8 cellular contexts compared by ENCODE assay signal in the genomic region with DNA sequence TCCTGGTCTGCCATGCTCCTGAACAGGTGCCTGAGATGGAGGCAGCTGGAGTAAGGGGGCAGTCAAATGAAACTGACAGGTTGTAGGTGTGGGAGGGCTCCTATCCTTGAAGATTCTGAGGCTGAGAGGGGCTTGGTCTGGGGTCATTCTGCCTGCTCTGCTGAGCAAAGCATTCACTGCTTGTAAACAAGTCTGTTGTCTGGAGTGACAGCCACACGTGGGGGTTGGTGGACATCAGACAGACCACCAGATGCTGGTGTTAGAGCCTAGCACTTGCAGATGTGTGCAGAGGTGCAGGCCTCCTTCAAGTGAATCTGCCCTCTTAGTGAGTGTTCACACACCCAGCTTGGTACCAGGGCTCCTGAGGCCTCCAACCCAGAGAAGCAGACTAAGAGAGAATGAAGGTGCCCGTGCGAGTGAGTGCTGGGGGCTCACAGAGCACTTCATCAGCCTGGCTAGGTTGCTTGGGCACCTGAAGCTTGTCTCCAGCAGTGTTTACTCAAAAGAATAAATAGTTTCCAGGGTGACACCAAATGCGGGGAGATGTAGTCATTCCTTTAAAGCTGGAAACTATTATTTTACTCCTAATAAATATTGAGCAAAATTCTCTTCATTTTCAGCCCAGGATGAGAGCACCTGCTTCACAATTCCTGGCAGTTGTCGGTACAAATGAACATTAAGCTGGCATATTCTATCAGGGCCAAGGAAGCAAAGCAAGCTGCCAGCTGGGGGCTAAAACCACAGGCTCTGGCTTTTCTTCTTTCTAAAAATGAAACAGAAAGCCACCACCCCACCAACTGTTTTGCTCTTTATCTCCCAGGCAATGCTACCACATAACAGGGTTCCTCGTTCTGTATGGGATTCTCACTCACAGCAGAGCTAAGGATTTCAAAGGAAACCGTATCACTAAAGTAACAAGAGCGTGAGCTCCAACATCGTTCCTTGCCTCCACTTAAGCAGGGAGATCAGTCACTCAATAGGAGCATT.
DNase-seq lines count a peak whose midpoint lies in the region; ATAC-seq and TF ChIP-seq lines count a peak whose summit lies in the region.

No MANE protein-coding gene starts in this region.

- no peaks in the 10 kb centered on the region for H3K36me3 Mint-ChIP-seq in activated naive CD8-positive, alpha-beta T cell treated with anti-CD3 and anti-CD28 coated beads, Interleukin-2, amount 50 U/mL, for 24 hours (ENCODE audit: low read depth)

- peaks cover 4% of the 10 kb centered on the region for H3K9me3 Mint-ChIP-seq in activated naive CD8-positive, alpha-beta T cell treated with anti-CD3 and anti-CD28 coated beads, Interleukin-2, amount 50 U/mL, for 24 hours

- H3K4me3 Mint-ChIP-seq in activated naive CD8-positive, alpha-beta T cell treated with anti-CD3 and anti-CD28 coated beads, Interleukin-2, amount 50 U/mL, for 24 hours: no peak overlapping the region

- H3K4me1 Mint-ChIP-seq in activated naive CD8-positive, alpha-beta T cell treated with anti-CD3 and anti-CD28 coated beads, Interleukin-2, amount 50 U/mL, for 24 hours: peaks cover 18% of the 10 kb centered on the region

- ATAC-seq in GM19455 (IDR thresholded peaks at IDR 0.05; ENCODE audit: unreplicated experiment) (peak; percentile 75), HG03457 (IDR thresholded peaks at IDR 0.05; ENCODE audit: unreplicated experiment) (peak; percentile 64)
- peak; percentile 90 for ATAC-seq in activated naive CD8-positive, alpha-beta T cell treated with anti-CD3 and anti-CD28 coated beads, Interleukin-2, amount 50 U/mL, for 24 hours

- DNase-seq in GM10266 (ENCODE audit: extremely low spot score) (peak; percentile 48), superior temporal gyrus (ENCODE audit: extremely low spot score) (peak; percentile 9), SW 1271 (lab: John Stamatoyannopoulos, UW) (no peak), 8988T (no peak)
- peak; percentile 5 for DNase-seq in activated naive CD8-positive, alpha-beta T cell treated with anti-CD3 and anti-CD28 coated beads, Interleukin-2, amount 50 U/mL, for 24 hours
- DNase-seq in stimulated activated CD4-positive, alpha-beta T cell treated with anti-CD3 and anti-CD28 coated beads, Interleukin-2, amount 100 ng/mL, for 24 hours: no peak

- no peak for TF ChIP-seq CTCF in GM10266 (IDR thresholded peaks at IDR 0.05; ENCODE audit: control insufficient read depth, insufficient read depth, low read depth, missing control alignments)

- no peaks in the 10 kb centered on the region for H3K27me3 Mint-ChIP-seq in activated naive CD8-positive, alpha-beta T cell treated with anti-CD3 and anti-CD28 coated beads, Interleukin-2, amount 50 U/mL, for 24 hours

- H3K27ac Mint-ChIP-seq in activated naive CD8-positive, alpha-beta T cell treated with anti-CD3 and anti-CD28 coated beads, Interleukin-2, amount 50 U/mL, for 24 hours: peak overlapping the region; percentile 68

Comparison
In these comparisons a context has a peak if more than half of its experiments do, and no peak if none do; other contexts are left out.
1. DNase-seq: peak in GM10266 (single experiment), activated naive CD8-positive, alpha-beta T cell treated with anti-CD3 and anti-CD28 coated beads, Interleukin-2, amount 50 U/mL, for 24 hours (single experiment) and superior temporal gyrus (single experiment); none in stimulated activated CD4-positive, alpha-beta T cell treated with anti-CD3 and anti-CD28 coated beads, Interleukin-2, amount 100 ng/mL, for 24 hours (0 of 2), SW 1271 (0 of 2) and 8988T (single experiment).
2. Peak in every context shown above with its lines, with median percentiles within 50 percentile points of each other: ATAC-seq.